Comparison of ENCODE assay signal across 27 cellular contexts in genomic region chr16:4092547-4093265, GRCh38. TPM values are rescaled to one million over a fixed set of nuclear protein-coding genes. Genes with fewer than 3 reads are reported as not detected.
DNase-seq lines count a peak whose midpoint lies in the region; ATAC-seq and TF ChIP-seq lines count a peak whose summit lies in the region.
"Had no signal": no experiment of that assay in that cellular context is flagged by ENCODE, and none has a peak within 500 bp of the region (broad histone marks: within the 10 kb centered on the region; RNA-seq: fewer than 3 reads in every experiment).

No MANE protein-coding gene starts in this region.

- WGBS in heart right ventricle, 2 donors: 63 to 75% methylated on average over 5 of the region's 5 CpGs
- WGBS in esophagus muscularis mucosa: 54% methylated on average over 5 of the region's 5 CpGs

- H2AFZ ChIP-seq in neural cell (ENCODE audit: low read depth, low read length): no peak overlapping the region

- peak overlapping the region in 9 of 10 donors; percentile 49 to 84 (median 75) for H3K27ac ChIP-seq in heart right ventricle
- H3K27ac ChIP-seq in esophagus muscularis mucosa (replicated peaks in 1 of 4): peak overlapping the region; percentile 47 to 73 (median 58)
- H3K27ac ChIP-seq in neural cell (ENCODE audit: low read length): no peak overlapping the region
- H3K27ac ChIP-seq in upper lobe of right lung: peak overlapping the region; percentile 79
- H3K27ac ChIP-seq: dorsolateral prefrontal cortex, HL-60, ovary had no signal

- peaks cover 47% of the 10 kb centered on the region for H3K4me1 Mint-ChIP-seq in osteocyte (ENCODE audit: unreplicated experiment)

- ATAC-seq in heart right ventricle: no peak
- no peak for ATAC-seq in left cardiac atrium
- no peak for ATAC-seq in upper lobe of right lung
- ATAC-seq: natural killer cell treated with Interleukin-12 subunit alpha and Interleukin-12 subunit beta and Interleukin-15 and Interleukin-18, amount 100 ng/mL, for 72 hours had no signal

- TF ChIP-seq CTCF in heart right ventricle (IDR thresholded peaks at IDR 0.05): no peak
- TF ChIP-seq CTCF in esophagus muscularis mucosa (IDR thresholded peaks at IDR 0.05): no peak
- no peak for TF ChIP-seq CTCF in neural cell (IDR thresholded peaks at IDR 0.05; ENCODE audit: poor library complexity, severe bottlenecking)
- TF ChIP-seq CTCF in upper lobe of right lung (IDR thresholded peaks at IDR 0.05): no peak
- TF ChIP-seq CTCF in osteocyte (IDR thresholded peaks at IDR 0.05): no peak

- peaks cover 10 to 80% (median 50%) of the 10 kb centered on the region in 9 donors for H3K4me1 ChIP-seq in heart right ventricle
- peaks cover 31 to 85% (median 79%) of the 10 kb centered on the region in 4 donors for H3K4me1 ChIP-seq in esophagus muscularis mucosa
- peaks cover 40% of the 10 kb centered on the region for H3K4me1 ChIP-seq in upper lobe of right lung

- peak overlapping the region in 1 of 10 donors; percentile 26 for H3K4me3 ChIP-seq in heart right ventricle
- no peak overlapping the region for H3K4me3 ChIP-seq in esophagus muscularis mucosa
- H3K4me3 ChIP-seq in neural cell (ENCODE audit: low read length): no peak overlapping the region
- H3K4me3 ChIP-seq in upper lobe of right lung: no peak overlapping the region
- H3K4me3 ChIP-seq: ovary had no signal

- H3K79me2 ChIP-seq in neural cell (replicated peaks; ENCODE audit: insufficient read depth, low read length): no peaks in the 10 kb centered on the region

- H3K9ac ChIP-seq in neural cell (ENCODE audit: low read length): no peak overlapping the region

- H3K27me3 ChIP-seq in heart right ventricle: no peaks in the 10 kb centered on the region
- H3K27me3 ChIP-seq in esophagus muscularis mucosa: no peaks in the 10 kb centered on the region
- no peaks in the 10 kb centered on the region for H3K27me3 ChIP-seq in neural cell (ENCODE audit: insufficient read depth, low read depth, low read length)
- H3K27me3 ChIP-seq in upper lobe of right lung: no peaks in the 10 kb centered on the region
- H3K27me3 ChIP-seq: dorsolateral prefrontal cortex, ovary had no signal

- TF ChIP-seq RAD21 in neural cell (conservative IDR thresholded peaks at IDR 0.05): no peak

- no peaks in the 10 kb centered on the region for H4K20me1 ChIP-seq in neural cell (ENCODE audit: insufficient read depth)

- intact Hi-C loops in heart right ventricle (cut with DNase I): loop anchor here in 4 of 10 donors (5.0 kb wide), 1 partner anchor 40 kb away; no protein-coding TSS in a partner anchor
- intact Hi-C loops in left cardiac atrium (cut with DNase I): no loop called here
- intact Hi-C loops in esophagus muscularis mucosa (cut with DNase I): loop anchor here (5.0 kb wide), 1 partner anchor 80 kb away; no protein-coding TSS in a partner anchor
- intact Hi-C loops in upper lobe of right lung (cut with DNase I): no loop called here

- H3K9me3 Mint-ChIP-seq in osteocyte (ENCODE audit: unreplicated experiment): no peaks in the 10 kb centered on the region
- H3K9me3 Mint-ChIP-seq: CD8-positive, alpha-beta memory T cell; central memory CD8-positive, alpha-beta T cell; H9; natural killer cell treated with Interleukin-12 subunit alpha and Interleukin-12 subunit beta and Interleukin-15 and Interleukin-18, amount 100 ng/mL, for 72 hours; stimulated activated naive CD8-positive, alpha-beta T cell treated with anti-CD3 and anti-CD28 coated beads, Interleukin-15, Interleukin-2, amounts not matched to agents 100 ng/mL and 50 ng/mL, for 24 hours had no signal

- H3K4me3 Mint-ChIP-seq in osteocyte (ENCODE audit: unreplicated experiment): no peak overlapping the region
- H3K4me3 Mint-ChIP-seq: B cell; central memory CD8-positive, alpha-beta T cell; H9; natural killer cell treated with Interleukin-12 subunit alpha and Interleukin-12 subunit beta and Interleukin-15 and Interleukin-18, amount 100 ng/mL, for 72 hours; stimulated activated naive CD8-positive, alpha-beta T cell treated with anti-CD3 and anti-CD28 coated beads, Interleukin-15, Interleukin-2, amounts not matched to agents 100 ng/mL and 50 ng/mL, for 24 hours had no signal

- TF ChIP-seq EP300 in esophagus muscularis mucosa (IDR thresholded peaks at IDR 0.05) (no peak), neural cell (conservative IDR thresholded peaks at IDR 0.05; ENCODE audit: poor library complexity, severe bottlenecking) (no peak)

- H3K36me3 ChIP-seq in heart right ventricle (no peaks in the 10 kb centered on the region), esophagus muscularis mucosa (no peaks in the 10 kb centered on the region), neural cell (ENCODE audit: insufficient read depth, low read length) (no peaks in the 10 kb centered on the region), upper lobe of right lung (no peaks in the 10 kb centered on the region)
- H3K36me3 ChIP-seq: ovary had no signal

- H3K36me3 Mint-ChIP-seq in osteocyte (ENCODE audit: unreplicated experiment): no peaks in the 10 kb centered on the region
- H3K36me3 Mint-ChIP-seq: natural killer cell treated with Interleukin-12 subunit alpha and Interleukin-12 subunit beta and Interleukin-15 and Interleukin-18, amount 100 ng/mL, for 72 hours had no signal

- no peak for TF ChIP-seq POLR2A in esophagus muscularis mucosa (IDR thresholded peaks at IDR 0.05; ENCODE audit: low read depth)

- no peak overlapping the region for H3K27ac Mint-ChIP-seq in osteocyte (ENCODE audit: unreplicated experiment)
- H3K27ac Mint-ChIP-seq: B cell; CD8-positive, alpha-beta memory T cell; H9; natural killer cell treated with Interleukin-12 subunit alpha and Interleukin-12 subunit beta and Interleukin-15 and Interleukin-18, amount 100 ng/mL, for 72 hours; stimulated activated naive CD8-positive, alpha-beta T cell treated with anti-CD3 and anti-CD28 coated beads, Interleukin-15, Interleukin-2, amounts not matched to agents 100 ng/mL and 50 ng/mL, for 24 hours had no signal

- peak overlapping the region; percentile 4 for H3K4me2 ChIP-seq in neural cell (ENCODE audit: low read length)

- H3K27me3 Mint-ChIP-seq in osteocyte (ENCODE audit: unreplicated experiment): no peaks in the 10 kb centered on the region
- H3K27me3 Mint-ChIP-seq: CD8-positive, alpha-beta memory T cell; central memory CD8-positive, alpha-beta T cell; natural killer cell treated with Interleukin-12 subunit alpha and Interleukin-12 subunit beta and Interleukin-15 and Interleukin-18, amount 100 ng/mL, for 72 hours had no signal

- DNase-seq in heart right ventricle (no peak), left cardiac atrium (no peak), esophagus muscularis mucosa (ENCODE audit: extremely low spot score) (no peak), upper lobe of right lung (no peak), COLO668 (lab: John Stamatoyannopoulos, UW; ENCODE audit: unreplicated experiment) (no peak), osteocyte (ENCODE audit: extremely low spot score, unreplicated experiment) (no peak), NCI-H446 (lab: John Stamatoyannopoulos, UW) (no peak)
- DNase-seq: activated CD4-positive, alpha-beta T cell treated with anti-CD3 and anti-CD28 coated beads, Interleukin-2, amount 50 U/mL, for 1 hour; activated naive CD4-positive, alpha-beta T cell treated with anti-CD3 and anti-CD28 coated beads, Interleukin-2, amount 50 U/mL, for 16 hours; CD8-positive, alpha-beta memory T cell; DMS53; dorsolateral prefrontal cortex; GDM1; H9; NCI-H1092; NCI-H187 treated with DMSO at 0.1 percent for 48 hours; NCI-H226; NCI-H774; ovary; T-helper 9 cell; trophoblast cell had no signal

- no peaks in the 10 kb centered on the region for H3K9me3 ChIP-seq in heart right ventricle
- H3K9me3 ChIP-seq in esophagus muscularis mucosa: no peaks in the 10 kb centered on the region
- H3K9me3 ChIP-seq in neural cell (ENCODE audit: low read length): no peaks in the 10 kb centered on the region
- no peaks in the 10 kb centered on the region for H3K9me3 ChIP-seq in upper lobe of right lung
- H3K9me3 ChIP-seq: ovary had no signal

- no peaks in the 10 kb centered on the region for H3F3A ChIP-seq in neural cell (ENCODE audit: insufficient read depth, low read length, poor library complexity, severe bottlenecking)

- H3K9me2 ChIP-seq in neural cell (ENCODE audit: insufficient read depth, low read length): no peaks in the 10 kb centered on the region

TF ChIP-seq in neural cell, 6 proteins besides CTCF, POLR2A, EP300 and RAD21 (continues in another document):
- TF ChIP-seq SMC3 (conservative IDR thresholded peaks at IDR 0.05; ENCODE audit: poor library complexity): no peak
- TF ChIP-seq EZH2 (IDR thresholded peaks at IDR 0.05; ENCODE audit: borderline replicate concordance, insufficient read depth, low read length, poor library complexity, severe bottlenecking): no peak
- no peak for TF ChIP-seq TAF1 (IDR thresholded peaks at IDR 0.05; ENCODE audit: low read depth)
- no peak for TF ChIP-seq MXI1 (conservative IDR thresholded peaks at IDR 0.05; ENCODE audit: poor library complexity, severe bottlenecking)
- no peak for TF ChIP-seq POLR2AphosphoS5 (IDR thresholded peaks at IDR 0.05)

RNA-seq across cellular contexts. Expression of gene ADCY9, which starts 23.5 kb away (rescaled TPM):
- 10 to 100 TPM; 37.3 to 57.6 (median 43.4) TPM for total RNA-seq in heart right ventricle
- 10 to 100 TPM; 11.5 to 12.4 TPM for polyA plus RNA-seq in heart right ventricle
- 10 to 100 TPM; 22.6 to 25.9 TPM for total RNA-seq in left cardiac atrium
- total RNA-seq in esophagus muscularis mucosa: 10 to 100 TPM; 35.8 to 72.9 (median 55.7) TPM
- polyA plus RNA-seq in neural cell: 6.3 and 7.6 TPM in 2 replicates
- polyA minus RNA-seq in neural cell: 19.8 and 21.7 TPM in 2 replicates
- 49.6 TPM for total RNA-seq in upper lobe of right lung
- 25.3 and 26.9 TPM in 2 replicates for total RNA-seq in osteocyte
